23 cellular contexts compared by ENCODE assay signal in genomic region chr2:23356711-23357110, GRCh38. TPM values are rescaled to one million over a fixed set of nuclear protein-coding genes. Genes with fewer than 3 reads are reported as not detected.
DNase-seq lines count a peak whose midpoint lies in the region; ATAC-seq lines count a peak whose summit lies in the region.
"Had no signal": no experiment of that assay in that cellular context is flagged by ENCODE, and none has a peak within 500 bp of the region (broad histone marks: within the 10 kb centered on the region; RNA-seq: fewer than 3 reads in every experiment).

No MANE protein-coding gene starts in this region.

- peak overlapping the region; percentile 8 for H3K18ac ChIP-seq in neuronal stem cell (ENCODE audit: low read length)

- H3K36me3 ChIP-seq in neuronal stem cell (replicated peaks in 1 of 2; ENCODE audit: control insufficient read depth in 2 of 2, insufficient read depth in 2 of 2, low read length in 2 of 2) = no peaks in the 10 kb centered on the region
- H3K36me3 ChIP-seq: BE2C, BLaER1 had no signal

- no peak overlapping the region for H3K9ac ChIP-seq in neuronal stem cell (ENCODE audit: low read depth, low read length, poor library complexity)
- H3K9ac ChIP-seq: BLaER1 had no signal

- no peak overlapping the region for H4K8ac ChIP-seq in neuronal stem cell (ENCODE audit: low read depth, low read length)

- H3K27ac ChIP-seq in neuronal stem cell (replicated peaks; ENCODE audit: low read length) = no peak overlapping the region
- H3K27ac ChIP-seq: A549, BLaER1 had no signal

- DNase-seq in mesenteric fat pad (ENCODE audit: low spot score) (peak; percentile 83), neuronal stem cell (ENCODE audit: low spot score) (no peak), AG08395 (ENCODE audit: low spot score) (no peak)
- DNase-seq in stimulated activated CD4-positive, alpha-beta T cell treated with anti-CD3 and anti-CD28 coated beads, Interleukin-4, amount 100 ng/mL, for 4 hours = no peak
- DNase-seq: BE2C; C1 segment of cervical spinal cord; CD4-positive, alpha-beta memory T cell; CD4-positive, CD25-positive, alpha-beta regulatory T cell; CD8-positive, alpha-beta memory T cell; COR-L47; DMS 273 treated with DMSO at 0.1 percent for 48 hours; DMS153; DMS53; DMS79; DND-41; EL; GDM1 had no signal

- H3K4ac ChIP-seq in neuronal stem cell (ENCODE audit: low read length) = no peak overlapping the region

- H3K14ac ChIP-seq in neuronal stem cell (ENCODE audit: low read length) = no peak overlapping the region

- no peak overlapping the region for H2AFZ ChIP-seq in neuronal stem cell (ENCODE audit: low read length)

- H3K4me2 ChIP-seq in neuronal stem cell (ENCODE audit: insufficient read depth, low read length, poor library complexity, severe bottlenecking) = no peak overlapping the region
- H3K4me2 ChIP-seq: A549, BLaER1 had no signal

- H4K91ac ChIP-seq in neuronal stem cell (ENCODE audit: low read depth, low read length, poor library complexity) = no peak overlapping the region

- ATAC-seq in HG03159 (IDR thresholded peaks at IDR 0.05; ENCODE audit: unreplicated experiment) = no peak
- ATAC-seq: A549, GM12878 had no signal

- H2BK120ac ChIP-seq in neuronal stem cell (ENCODE audit: low read depth, low read length) = no peak overlapping the region

- WGBS in neuronal stem cell (ENCODE audit: extremely low coverage in 2 of 2, insufficient read length in 2 of 2, insufficient replicate concordance in 1 of 2), 2 donors = no CpG with 5 or more reads among the region's 9 CpGs

- peak overlapping the region; percentile 41 for H2BK15ac ChIP-seq in neuronal stem cell (ENCODE audit: low read length)

- H2AK5ac ChIP-seq in neuronal stem cell (ENCODE audit: low read depth, low read length) = no peak overlapping the region

- H2BK12ac ChIP-seq in neuronal stem cell (ENCODE audit: low read length) = no peak overlapping the region

- no peak overlapping the region for H3K23ac ChIP-seq in neuronal stem cell (ENCODE audit: low read depth, low read length, poor library complexity)

- H3K4me3 ChIP-seq in neuronal stem cell (ENCODE audit: low read length in 2 of 2) = no peak overlapping the region
- H3K4me3 ChIP-seq: A549, BLaER1, GM12878 had no signal

- H2BK5ac ChIP-seq in neuronal stem cell (ENCODE audit: low read length) = no peak overlapping the region

- peaks cover 0 to 1% of the 10 kb centered on the region in 2 donors for H3K9me3 ChIP-seq in neuronal stem cell (replicated peaks in 1 of 2; ENCODE audit: control insufficient read depth in 2 of 2, insufficient read depth in 1 of 2, low read depth in 1 of 2, low read length in 2 of 2)
- H3K9me3 ChIP-seq: A549, BE2C, BLaER1 had no signal

- H3K4me1 ChIP-seq in neuronal stem cell (ENCODE audit: control insufficient read depth in 2 of 2, insufficient read depth in 1 of 2, low read depth in 1 of 2, low read length in 2 of 2) = peaks cover under 1 to 5% of the 10 kb centered on the region in 2 donors

- H3K79me1 ChIP-seq in neuronal stem cell (ENCODE audit: low read depth, low read length) = no peaks in the 10 kb centered on the region

- peaks cover 0 to 11% (median 2%) of the 10 kb centered on the region in 3 experiments for H3K27me3 ChIP-seq in neuronal stem cell (ENCODE audit: control insufficient read depth in 3 of 3, insufficient read depth in 3 of 3, low read depth in 1 of 3, low read length in 3 of 3)
- H3K27me3 ChIP-seq: BE2C, BLaER1 had no signal

RNA-seq across cellular contexts. Expression of gene KLHL29, which starts 28.3 kb away (rescaled TPM):
- total RNA-seq in mesenteric fat pad = 23.6 TPM
- polyA plus RNA-seq in neuronal stem cell (2013, experiment 1 of 2) = 3.0 TPM
- polyA plus RNA-seq in neuronal stem cell (2013, experiment 2 of 2) = 3.0 TPM
- total RNA-seq: G401 had no signal
- polyA plus RNA-seq: CD14-positive monocyte had no signal
